In the genomic region with DNA sequence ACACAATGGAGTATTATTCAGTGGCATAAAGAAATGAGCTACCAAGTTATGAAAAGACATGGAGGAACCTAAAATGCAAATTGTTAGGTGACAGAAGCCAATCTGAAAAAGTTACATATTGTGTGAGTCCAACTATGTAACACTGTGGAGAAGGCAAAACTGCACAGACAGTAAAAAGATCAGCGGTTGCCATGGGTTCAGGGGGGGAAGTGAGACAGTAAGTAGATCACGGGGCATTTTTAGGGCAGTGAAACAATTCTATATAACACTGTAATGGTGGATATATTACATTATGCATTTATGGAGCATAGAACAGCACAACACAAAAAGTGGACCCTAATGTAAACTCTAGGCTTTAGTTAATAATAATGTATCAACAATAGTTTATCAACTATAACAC, we compare ENCODE assay signal across 13 cellular contexts. TPM values are rescaled to one million over a fixed set of nuclear protein-coding genes. Genes with fewer than 3 reads are reported as not detected.
DNase-seq lines count a peak whose midpoint lies in the region; ATAC-seq, FAIRE-seq and TF ChIP-seq lines count a peak whose summit lies in the region.
"Had no signal": no experiment of that assay in that cellular context is flagged by ENCODE, and none has a peak within 500 bp of the region (broad histone marks: within the 10 kb centered on the region; RNA-seq: fewer than 3 reads in every experiment).

No MANE protein-coding gene starts in this region.

- peak overlapping the region; percentile 65 for H3K27ac Mint-ChIP-seq in CD8-positive, alpha-beta T cell
- peak overlapping the region; percentile 10 for H3K27ac Mint-ChIP-seq in activated CD8-positive, alpha-beta T cell treated with anti-CD3 and anti-CD28 coated beads, Interleukin-2, amount 10 ng/mL, durations not matched to agents 7 days and 5 days
- H3K27ac Mint-ChIP-seq in immature natural killer cell: peak overlapping the region; percentile 46 to 90 (median 80)
- H3K27ac Mint-ChIP-seq: H9 had no signal

- ATAC-seq in CD8-positive, alpha-beta T cell: no peak
- ATAC-seq in activated CD8-positive, alpha-beta T cell treated with anti-CD3 and anti-CD28 coated beads, Interleukin-2, amount 10 ng/mL, durations not matched to agents 7 days and 5 days: no peak

- peaks cover 42% of the 10 kb centered on the region for H3K4me1 ChIP-seq in CD8-positive, alpha-beta T cell (ENCODE audit: insufficient read depth, low read length)
- H3K4me1 ChIP-seq: BLaER1 had no signal

- intact Hi-C loops in CD8-positive, alpha-beta T cell (cut with DNase I, micrococcal nuclease): loop anchor here in 1 of 2 experiments (2.0 kb wide), 1 partner anchor 16 kb away; no protein-coding TSS in a partner anchor

- H3K9me3 Mint-ChIP-seq in CD8-positive, alpha-beta T cell: no peaks in the 10 kb centered on the region
- H3K9me3 Mint-ChIP-seq in activated CD8-positive, alpha-beta T cell treated with anti-CD3 and anti-CD28 coated beads, Interleukin-2, amount 10 ng/mL, durations not matched to agents 7 days and 5 days (ENCODE audit: insufficient read depth): peaks cover 4% of the 10 kb centered on the region
- H3K9me3 Mint-ChIP-seq in immature natural killer cell: no peaks in the 10 kb centered on the region
- H3K9me3 Mint-ChIP-seq: H9 had no signal

- CTCF ChIA-PET in CD8-positive, alpha-beta T cell (lab: Charles Lee): no interaction called here
- CTCF ChIA-PET in activated CD8-positive, alpha-beta T cell treated with anti-CD3 and anti-CD28 coated beads, Interleukin-2, amount 10 ng/mL, durations not matched to agents 7 days and 5 days (lab: Charles Lee): interaction anchor here (1.9 kb wide), 1 partner anchor 758 kb away, joined by 4 read pairs; no protein-coding TSS in a partner anchor

- no peaks in the 10 kb centered on the region for H3K27me3 Mint-ChIP-seq in CD8-positive, alpha-beta T cell (ENCODE audit: low read depth)
- H3K27me3 Mint-ChIP-seq in activated CD8-positive, alpha-beta T cell treated with anti-CD3 and anti-CD28 coated beads, Interleukin-2, amount 10 ng/mL, durations not matched to agents 7 days and 5 days (ENCODE audit: low read depth): no peaks in the 10 kb centered on the region
- H3K27me3 Mint-ChIP-seq in immature natural killer cell (ENCODE audit: low read depth in 3 of 3): peaks cover 0 to 4% (median 3%) of the 10 kb centered on the region in 3 donors

- DNase-seq in CD8-positive, alpha-beta T cell: no peak
- DNase-seq in GM18507 (ENCODE audit: extremely low spot score, insufficient read length, low read depth) (no peak), immature natural killer cell (no peak), HuH-7 (ENCODE audit: low spot score) (no peak), caudate nucleus (lab: John Stamatoyannopoulos, UW) (no peak), cerebellar cortex (ENCODE audit: low spot score) (no peak)
- DNase-seq in activated CD8-positive, alpha-beta T cell treated with anti-CD3 and anti-CD28 coated beads, Interleukin-2, amount 10 ng/mL, durations not matched to agents 7 days and 5 days: no peak
- DNase-seq: H9, NCI-H1417, NCI-H1930, NCI-H2171, NCI-H82 had no signal

- no peak for TF ChIP-seq CTCF in CD8-positive, alpha-beta T cell (IDR thresholded peaks at IDR 0.05)

- H3K27ac ChIP-seq in CD8-positive, alpha-beta T cell (ENCODE audit: low read depth, low read length): no peak overlapping the region
- H3K27ac ChIP-seq in caudate nucleus (ENCODE audit: low read depth, low read length): no peak overlapping the region
- H3K27ac ChIP-seq: BLaER1 had no signal

- H3K36me3 Mint-ChIP-seq in CD8-positive, alpha-beta T cell: peaks cover 69% of the 10 kb centered on the region
- peaks cover 77% of the 10 kb centered on the region for H3K36me3 Mint-ChIP-seq in activated CD8-positive, alpha-beta T cell treated with anti-CD3 and anti-CD28 coated beads, Interleukin-2, amount 10 ng/mL, durations not matched to agents 7 days and 5 days (ENCODE audit: low read depth)
- peaks cover 26 to 46% (median 26%) of the 10 kb centered on the region in 3 donors for H3K36me3 Mint-ChIP-seq in immature natural killer cell

- no peaks in the 10 kb centered on the region for H3K9me3 ChIP-seq in CD8-positive, alpha-beta T cell (ENCODE audit: low read length)
- H3K9me3 ChIP-seq: BLaER1 had no signal

- no peak overlapping the region for H3K4me3 ChIP-seq in CD8-positive, alpha-beta T cell (ENCODE audit: low read depth, low read length)
- H3K4me3 ChIP-seq: BLaER1 had no signal

- FAIRE-seq in GM18507 (lab: Jason Lieb, UNC): peak; percentile 21

- POLR2A ChIA-PET in CD8-positive, alpha-beta T cell (lab: Charles Lee): interaction anchor here (0.6 kb wide), 1 partner anchor 297 kb away, joined by 3 read pairs; no protein-coding TSS in a partner anchor
- POLR2A ChIA-PET in activated CD8-positive, alpha-beta T cell treated with anti-CD3 and anti-CD28 coated beads, Interleukin-2, amount 10 ng/mL, durations not matched to agents 7 days and 5 days (lab: Charles Lee): interaction anchor here (1.7 kb wide), 1 partner anchor 9 kb away, joined by 6 read pairs; no protein-coding TSS in a partner anchor

- peaks cover 10% of the 10 kb centered on the region for H3K36me3 ChIP-seq in CD8-positive, alpha-beta T cell (ENCODE audit: insufficient read depth, low read length)

- peaks cover 72% of the 10 kb centered on the region for H3K4me1 Mint-ChIP-seq in CD8-positive, alpha-beta T cell (ENCODE audit: low read depth)
- H3K4me1 Mint-ChIP-seq in activated CD8-positive, alpha-beta T cell treated with anti-CD3 and anti-CD28 coated beads, Interleukin-2, amount 10 ng/mL, durations not matched to agents 7 days and 5 days (ENCODE audit: low read depth): peaks cover 58% of the 10 kb centered on the region
- H3K4me1 Mint-ChIP-seq in immature natural killer cell: peaks cover 73 to 95% of the 10 kb centered on the region in 2 donors

- peak overlapping the region; percentile 38 for H3K4me3 Mint-ChIP-seq in CD8-positive, alpha-beta T cell
- no peak overlapping the region for H3K4me3 Mint-ChIP-seq in activated CD8-positive, alpha-beta T cell treated with anti-CD3 and anti-CD28 coated beads, Interleukin-2, amount 10 ng/mL, durations not matched to agents 7 days and 5 days
- peak overlapping the region; percentile 4 to 74 (median 57) for H3K4me3 Mint-ChIP-seq in immature natural killer cell
- H3K4me3 Mint-ChIP-seq: H9 had no signal

- H3K27me3 ChIP-seq in CD8-positive, alpha-beta T cell (ENCODE audit: insufficient read depth, low read length): no peaks in the 10 kb centered on the region
- H3K27me3 ChIP-seq: BLaER1 had no signal

RNA-seq across cellular contexts. Expression of a gene that starts 17.6 kb away (rescaled TPM):
- total RNA-seq in CD8-positive, alpha-beta T cell: 100 to 1,000 TPM; 133 to 140 TPM
- 100 to 1,000 TPM; 117 to 122 TPM for total RNA-seq in activated CD8-positive, alpha-beta T cell treated with anti-CD3 and anti-CD28 coated beads, Interleukin-2, amount 10 ng/mL, durations not matched to agents 7 days and 5 days
- 10 to 100 TPM; 27.7 to 62.4 (median 31.5) TPM for polyA plus RNA-seq in immature natural killer cell

Comparison
In these comparisons a context has a peak if more than half of its experiments do, and no peak if none do; other contexts are left out.
1. H3K27ac Mint-ChIP-seq: peak in every context shown above with its lines; median percentile 80 in immature natural killer cell; 65 in CD8-positive, alpha-beta T cell; 10 in activated CD8-positive, alpha-beta T cell treated with anti-CD3 and anti-CD28 coated beads, Interleukin-2, amount 10 ng/mL, durations not matched to agents 7 days and 5 days.